ENCODE assay signal across 9 cellular contexts in genomic region chr6:71510057-71510713, GRCh38.
DNase-seq lines count a peak whose midpoint lies in the region; ATAC-seq and TF ChIP-seq lines count a peak whose summit lies in the region.
"Had no signal": no experiment of that assay in that cellular context is flagged by ENCODE, and none has a peak within 500 bp of the region (broad histone marks: within the 10 kb centered on the region; RNA-seq: fewer than 3 reads in every experiment).

No MANE protein-coding gene starts in this region.

- no peaks in the 10 kb centered on the region for H3K27me3 Mint-ChIP-seq in nephron progenitor cell (ENCODE audit: low read depth, poor library complexity)
- H3K27me3 Mint-ChIP-seq in glutamatergic neuron (ENCODE audit: unreplicated experiment), result no peaks in the 10 kb centered on the region

- WGBS in esophagus squamous epithelium, 2 donors, result 48 to 86% methylated on average over 2 to 5 of the region's 5 CpGs

- POLR2A ChIA-PET in A673 (lab: Charles Lee; ENCODE audit: low non-redundant PET), result no interaction called here

- peak; percentile 61 for DNase-seq in A673 (ENCODE audit: low spot score)
- peak in 2 of 3 donors; percentile 21 to 53 for DNase-seq in Peyer's patch
- no peak for DNase-seq in esophagus squamous epithelium (lab: John Stamatoyannopoulos, UW)
- peak; percentile 6 for DNase-seq in nephron progenitor cell
- no peak for DNase-seq in glutamatergic neuron
- no peak for DNase-seq in NK-92 (lab: John Stamatoyannopoulos, UW; ENCODE audit: unreplicated experiment)

- H3K4me3 ChIP-seq in A673 (ENCODE audit: low read depth, low read length, poor library complexity, severe bottlenecking) (no peak overlapping the region), Peyer's patch (no peak overlapping the region), esophagus squamous epithelium (no peak overlapping the region)
- H3K4me3 ChIP-seq: HAP-1 had no signal

- H3K4me1 ChIP-seq in A673 (ENCODE audit: insufficient read depth, low read length, poor library complexity, severe bottlenecking) (no peaks in the 10 kb centered on the region), Peyer's patch (no peaks in the 10 kb centered on the region), esophagus squamous epithelium (peaks cover 0 to 10% (median 3%) of the 10 kb centered on the region in 3 donors)
- H3K4me1 ChIP-seq: HAP-1 had no signal

- H3K27ac Mint-ChIP-seq in nephron progenitor cell (no peak overlapping the region), glutamatergic neuron (ENCODE audit: unreplicated experiment) (no peak overlapping the region)

- no TSS peak for BruUV-seq in A673 (replicated peaks; lab: Mats Ljungman, UMichigan)

- H3K9me3 ChIP-seq in A673 (ENCODE audit: low read depth, low read length, poor library complexity, severe bottlenecking) (no peaks in the 10 kb centered on the region), Peyer's patch (no peaks in the 10 kb centered on the region), esophagus squamous epithelium (no peaks in the 10 kb centered on the region)
- H3K9me3 ChIP-seq: HAP-1 had no signal

- H3K36me3 Mint-ChIP-seq in nephron progenitor cell (ENCODE audit: low read depth) (no peaks in the 10 kb centered on the region), glutamatergic neuron (ENCODE audit: unreplicated experiment) (no peaks in the 10 kb centered on the region)

- intact Hi-C loops in A673 (cut with micrococcal nuclease; ENCODE audit: unreplicated experiment), result loop anchor here (1.0 to 5.0 kb wide), 2 partner anchors 126 to 318 kb away; no protein-coding TSS in a partner anchor
- intact Hi-C loops in esophagus squamous epithelium (cut with DNase I), result no loop called here

- H3K9me3 Mint-ChIP-seq in nephron progenitor cell, result no peaks in the 10 kb centered on the region
- no peaks in the 10 kb centered on the region for H3K9me3 Mint-ChIP-seq in glutamatergic neuron (ENCODE audit: unreplicated experiment)

- H3K4me1 Mint-ChIP-seq in nephron progenitor cell, result peaks cover 35% of the 10 kb centered on the region
- H3K4me1 Mint-ChIP-seq in glutamatergic neuron (ENCODE audit: low read depth, unreplicated experiment), result no peaks in the 10 kb centered on the region

- H3K36me3 ChIP-seq in A673 (ENCODE audit: insufficient read depth, low read length, poor library complexity, severe bottlenecking), result no peaks in the 10 kb centered on the region
- no peaks in the 10 kb centered on the region for H3K36me3 ChIP-seq in Peyer's patch
- no peaks in the 10 kb centered on the region for H3K36me3 ChIP-seq in esophagus squamous epithelium
- H3K36me3 ChIP-seq: HAP-1 had no signal

- H3K27ac ChIP-seq in A673 (ENCODE audit: low read depth, low read length, poor library complexity, severe bottlenecking) (no peak overlapping the region), Peyer's patch (no peak overlapping the region), esophagus squamous epithelium (peak overlapping the region in 2 of 4 donors; percentile 20 to 43)

- TF ChIP-seq CTCF in A673 (conservative IDR thresholded peaks at IDR 0.05; ENCODE audit: low read depth, low read length), result peak; percentile 50; the same call in 1 of the 2 replicates
- TF ChIP-seq CTCF in Peyer's patch (IDR thresholded peaks at IDR 0.05), result peak in 5 of 6 experiments; percentile 22 to 55 (median 49)
- TF ChIP-seq CTCF in esophagus squamous epithelium (IDR thresholded peaks at IDR 0.05), result peak in 5 of 6 experiments; percentile 37 to 56 (median 46)
- TF ChIP-seq CTCF in nephron progenitor cell (IDR thresholded peaks at IDR 0.05), result peak; percentile 29
- TF ChIP-seq CTCF in glutamatergic neuron (IDR thresholded peaks at IDR 0.05; ENCODE audit: partially characterized antibody, unreplicated experiment), result no peak

- ATAC-seq in GM18505 (IDR thresholded peaks at IDR 0.05; ENCODE audit: unreplicated experiment) (peak; percentile 90), HG02885 (IDR thresholded peaks at IDR 0.05; ENCODE audit: poor library complexity, unreplicated experiment) (peak; percentile 90)

- no peak for TF ChIP-seq POLR2A in GM18505 (IDR thresholded peaks at IDR 0.05; ENCODE audit: borderline replicate concordance, extremely low read depth, insufficient read depth, insufficient read length)
- no peak for TF ChIP-seq POLR2A in Peyer's patch (IDR thresholded peaks at IDR 0.05)
- no peak for TF ChIP-seq POLR2A in esophagus squamous epithelium (IDR thresholded peaks at IDR 0.05)

- H3K27me3 ChIP-seq in A673 (replicated peaks; ENCODE audit: insufficient read depth, low read depth, low read length, poor library complexity) (no peaks in the 10 kb centered on the region), Peyer's patch (no peaks in the 10 kb centered on the region), esophagus squamous epithelium (no peaks in the 10 kb centered on the region)

- H3K4me3 Mint-ChIP-seq in nephron progenitor cell (no peak overlapping the region), glutamatergic neuron (ENCODE audit: unreplicated experiment) (no peak overlapping the region)

- CTCF ChIA-PET in A673 (lab: Charles Lee), result interaction anchor here (1.0 kb wide), 1 partner anchor 125 kb away, joined by 3 read pairs; no protein-coding TSS in a partner anchor

Comparison
In these comparisons a context has a peak if more than half of its experiments do, and no peak if none do; other contexts are left out.
1. DNase-seq: peak in A673 (single experiment), Peyer's patch (2 of 3) and nephron progenitor cell (single experiment); none in esophagus squamous epithelium (single experiment), glutamatergic neuron (single experiment) and NK-92 (single experiment).